Comparison of ENCODE assay signal across 28 cellular contexts in genomic region chr9:100091650-100092049, GRCh38.
"Had no signal": no experiment of that assay in that cellular context is flagged by ENCODE, and none has a peak within 500 bp of the region (broad histone marks: within the 10 kb centered on the region; RNA-seq: fewer than 3 reads in every experiment).

No MANE protein-coding gene starts in this region.

- H3K9me3 ChIP-seq: MG63 had no signal

- H3K4me3 ChIP-seq: cardiac muscle cell, MG63, PC-9 had no signal

- H3K27ac ChIP-seq: brain microvascular endothelial cell, cardiac muscle cell, KMS-11, PC-9 had no signal

- DNase-seq: activated B cell treated with CpG ODN at 0.5 μM for 24 hours; activated CD4-positive, alpha-beta memory T cell treated with anti-CD3 and anti-CD28 coated beads, Interleukin-2, amount 10 ng/mL, durations not matched to agents 7 days and 5 days; activated CD4-positive, alpha-beta T cell treated with anti-CD3 and anti-CD28 coated beads for 36 hours; activated CD4-positive, alpha-beta T cell treated with anti-CD3 and anti-CD28 coated beads, Interleukin-2, amount 50 U/mL, for 1 hour; activated CD8-positive, alpha-beta memory T cell treated with anti-CD3 and anti-CD28 coated beads, Interleukin-2, amount 50 U/mL, for 48 hours; activated gamma-delta T cell; activated naive CD4-positive, alpha-beta T cell treated with anti-CD3 and anti-CD28 coated beads, Interleukin-2, amount 10 ng/mL, durations not matched to agents 7 days and 5 days; activated naive CD8-positive, alpha-beta T cell treated with anti-CD3 and anti-CD28 coated beads for 36 hours; activated T-cell treated with anti-CD3 and anti-CD28 coated beads, Interleukin-2, amount 50 U/mL, for 1 hour; brain microvascular endothelial cell; MG63; MV-4-11; NCI-H1092 treated with DMSO at 0.1 percent for 48 hours; NCI-H1417 treated with DMSO at 0.1 percent for 48 hours; NCI-H1694; NCI-H2029; NCI-H345; NCI-H510A; NCI-H526 treated with DMSO at 0.1 percent for 48 hours; NCI-H82; NK-92 treated with Interleukin-12 subunit alpha and Interleukin-12 subunit beta, amount 100 ng/mL, for 24 hours; PC-9; SHP77 treated with DMSO at 0.1 percent for 48 hours; T-helper 17 cell; T-helper 9 cell had no signal

- FAIRE-seq: TTC549 had no signal

- H3K36me3 ChIP-seq: brain microvascular endothelial cell, cardiac muscle cell, MG63 had no signal

- H2AFZ ChIP-seq: PC-9 had no signal

- H3K4me2 ChIP-seq: KMS-11, PC-9 had no signal

- ATAC-seq: activated CD4-positive, alpha-beta T cell treated with anti-CD3 and anti-CD28 coated beads for 36 hours; T-helper 17 cell had no signal
